In genomic region chr14:74491952-74492351, GRCh38 we compare ENCODE assay signal across 9 cellular contexts. TPM values are rescaled to one million over a fixed set of nuclear protein-coding genes. Genes with fewer than 3 reads are reported as not detected.
DNase-seq lines count a peak whose midpoint lies in the region; ATAC-seq and TF ChIP-seq lines count a peak whose summit lies in the region.
"Had no signal": no experiment of that assay in that cellular context is flagged by ENCODE, and none has a peak within 500 bp of the region (broad histone marks: within the 10 kb centered on the region; RNA-seq: fewer than 3 reads in every experiment).

No MANE protein-coding gene starts in this region.

- POLR2A ChIA-PET in CD8-positive, alpha-beta memory T cell (lab: Charles Lee), result no interaction called here

- peak in 1 of 5 donors; percentile 9 for DNase-seq in CD8-positive, alpha-beta memory T cell
- no peak for DNase-seq in brain microvascular endothelial cell
- DNase-seq in lung (ENCODE audit: low spot score), result no peak
- no peak for DNase-seq in putamen (ENCODE audit: low spot score)
- DNase-seq in DMS 273 (lab: John Stamatoyannopoulos, UW; ENCODE audit: unreplicated experiment), result no peak
- DNase-seq in activated CD8-positive, alpha-beta memory T cell treated with anti-CD3 and anti-CD28 coated beads, Interleukin-2, amount 50 U/mL, for 4 hours, result no peak
- DNase-seq in cortex of kidney (lab: John Stamatoyannopoulos, UW), result no peak

- H3K4me3 ChIP-seq in CD8-positive, alpha-beta memory T cell (ENCODE audit: low read length), result peak overlapping the region; percentile 57
- peak overlapping the region; percentile 90 for H3K4me3 ChIP-seq in brain microvascular endothelial cell (ENCODE audit: low read depth, low read length)
- H3K4me3 ChIP-seq in lung, result peak overlapping the region; percentile 93

- WGBS in lung, 2 donors, result 3% methylated on average over 12 of the region's 12 CpGs

- H3K4me1 Mint-ChIP-seq in CD8-positive, alpha-beta memory T cell, result peaks cover 18 to 22% (median 21%) of the 10 kb centered on the region in 3 donors

- TF ChIP-seq CTCF in brain microvascular endothelial cell (IDR thresholded peaks at IDR 0.05; ENCODE audit: low read depth, low read length, missing control alignments), result peak; percentile 42
- no peak for TF ChIP-seq CTCF in lung (IDR thresholded peaks at IDR 0.05; ENCODE audit: control extremely low read depth, extremely low read depth)

- H3K27me3 Mint-ChIP-seq in CD8-positive, alpha-beta memory T cell, result no peaks in the 10 kb centered on the region

- CTCF ChIA-PET in CD8-positive, alpha-beta memory T cell (lab: Charles Lee), result interaction anchor here (1.3 kb wide), 1 partner anchor 129 kb away, joined by 3 read pairs; no protein-coding TSS in a partner anchor

- no peaks in the 10 kb centered on the region for H3K9me3 ChIP-seq in CD8-positive, alpha-beta memory T cell (ENCODE audit: low read length)
- no peaks in the 10 kb centered on the region for H3K9me3 ChIP-seq in lung (ENCODE audit: control insufficient read depth in 2 of 2, insufficient read depth in 1 of 2, low read length in 1 of 2)
- H3K9me3 ChIP-seq: SJSA1 had no signal

- H3K9me3 Mint-ChIP-seq in CD8-positive, alpha-beta memory T cell, result no peaks in the 10 kb centered on the region

- H3K27ac ChIP-seq in CD8-positive, alpha-beta memory T cell (ENCODE audit: low read depth, low read length), result no peak overlapping the region
- no peak overlapping the region for H3K27ac ChIP-seq in brain microvascular endothelial cell
- H3K27ac ChIP-seq in lung (ENCODE audit: low read depth in 1 of 2, low read length in 1 of 2), result no peak overlapping the region
- H3K27ac ChIP-seq: SJSA1 had no signal

- H3K4me1 ChIP-seq in CD8-positive, alpha-beta memory T cell (ENCODE audit: insufficient read depth, low read length), result peaks cover 30% of the 10 kb centered on the region
- H3K4me1 ChIP-seq in lung (ENCODE audit: control insufficient read depth in 2 of 2, insufficient read depth in 2 of 2, low read length in 2 of 2), result peaks cover 2 to 25% of the 10 kb centered on the region in 2 donors

- no peaks in the 10 kb centered on the region for H3K27me3 ChIP-seq in CD8-positive, alpha-beta memory T cell (ENCODE audit: insufficient read depth, low read length, poor library complexity, severe bottlenecking)
- no peaks in the 10 kb centered on the region for H3K27me3 ChIP-seq in brain microvascular endothelial cell (replicated peaks)
- H3K27me3 ChIP-seq in lung (ENCODE audit: control insufficient read depth, insufficient read depth), result no peaks in the 10 kb centered on the region
- H3K27me3 ChIP-seq: SJSA1 had no signal

- H3K4me3 Mint-ChIP-seq in CD8-positive, alpha-beta memory T cell, result no peak overlapping the region

- no peak overlapping the region for H3K27ac Mint-ChIP-seq in CD8-positive, alpha-beta memory T cell

- in situ Hi-C loops in brain microvascular endothelial cell (cut with HindIII; ENCODE audit: low pct_ligation_motif_present, low sequenced_read_pairs), result no loop called here

- peak; percentile 28; the same call in 1 of the 2 replicates for TF ChIP-seq RAD21 in Ishikawa (IDR thresholded peaks at IDR 0.05; ENCODE audit: low read depth)

- peaks cover 0 to 18% (median 4%) of the 10 kb centered on the region in 3 donors for H3K36me3 Mint-ChIP-seq in CD8-positive, alpha-beta memory T cell

- H3K36me3 ChIP-seq in CD8-positive, alpha-beta memory T cell (ENCODE audit: insufficient read depth, low read length), result no peaks in the 10 kb centered on the region
- no peaks in the 10 kb centered on the region for H3K36me3 ChIP-seq in brain microvascular endothelial cell (replicated peaks)
- peaks cover 0 to 2% of the 10 kb centered on the region in 2 donors for H3K36me3 ChIP-seq in lung (ENCODE audit: control insufficient read depth in 2 of 2, insufficient read depth in 2 of 2, low read length in 2 of 2)

- no peak for TF ChIP-seq EP300 in Ishikawa (IDR thresholded peaks at IDR 0.05; ENCODE audit: borderline replicate concordance)

- no peak for ATAC-seq in lung (ENCODE audit: insufficient read depth, low FRiP score)

TF ChIP-seq in Ishikawa, 13 proteins besides CTCF, POLR2A, EP300 and RAD21:
- TF ChIP-seq TCF12 (IDR thresholded peaks at IDR 0.05; ENCODE audit: low read depth), result no peak
- TF ChIP-seq MAX (IDR thresholded peaks at IDR 0.05), result no peak
- no peak for TF ChIP-seq TEAD4 (IDR thresholded peaks at IDR 0.05)
- no peak for TF ChIP-seq YY1 (IDR thresholded peaks at IDR 0.05; ENCODE audit: low read depth)
- no peak for TF ChIP-seq USF1 (IDR thresholded peaks at IDR 0.05)
- no peak for TF ChIP-seq NFIC (IDR thresholded peaks at IDR 0.05)
- TF ChIP-seq TAF1 (IDR thresholded peaks at IDR 0.05; ENCODE audit: low read depth), result no peak
- no peak for TF ChIP-seq ZBTB7A (IDR thresholded peaks at IDR 0.05; ENCODE audit: low read depth)
- no peak for TF ChIP-seq CEBPB (IDR thresholded peaks at IDR 0.05)
- TF ChIP-seq CREB1 (IDR thresholded peaks at IDR 0.05; ENCODE audit: low read depth), result no peak
- no peak for TF ChIP-seq REST (IDR thresholded peaks at IDR 0.05; ENCODE audit: low read depth)
- TF ChIP-seq EGR1 (IDR thresholded peaks at IDR 0.05), result no peak
- no peak for TF ChIP-seq FOXM1 (IDR thresholded peaks at IDR 0.05; ENCODE audit: borderline replicate concordance, low read depth)
TF ChIP-seq in Ishikawa: peak in this region for 0.

RNA-seq across cellular contexts. Expression of gene NPC2, which starts 1.2 kb away (rescaled TPM):
- total RNA-seq in CD8-positive, alpha-beta memory T cell, result 10 to 100 TPM; 17.1 to 18.3 TPM
- 75.6 TPM for polyA plus RNA-seq in CD8-positive, alpha-beta memory T cell
- 1,000 to 10,000 TPM in 1 of 2 donors, 100 to 1,000 TPM in 1; 922 to 1,175 TPM for total RNA-seq in lung
- polyA plus RNA-seq in lung, result 1,000 to 10,000 TPM; 1,205 to 1,539 TPM

RNA-seq across cellular contexts. Expression of gene ISCA2, which starts 1.6 kb away (rescaled TPM):
- total RNA-seq in CD8-positive, alpha-beta memory T cell, result 10 to 100 TPM; 26.7 to 28.6 TPM
- 77.8 TPM for polyA plus RNA-seq in CD8-positive, alpha-beta memory T cell
- total RNA-seq in lung, result 10 to 100 TPM; 19.7 to 21.8 TPM
- 10 to 100 TPM; 21.1 to 24.7 TPM for polyA plus RNA-seq in lung

Comparison
In these comparisons a context has a peak if more than half of its experiments do, and no peak if none do; other contexts are left out.
1. RNA of gene NPC2, which starts 1.2 kb away (total RNA-seq): 922 to 1,175 TPM in lung; 17.1 to 18.3 TPM in CD8-positive, alpha-beta memory T cell; every median in the first group is over 10 times any median in the second.
2. Peak in every context shown above with its lines, with median percentiles within 50 percentile points of each other: H3K4me3 ChIP-seq.